ENCODE assay signal across 20 cellular contexts in the genomic region with DNA sequence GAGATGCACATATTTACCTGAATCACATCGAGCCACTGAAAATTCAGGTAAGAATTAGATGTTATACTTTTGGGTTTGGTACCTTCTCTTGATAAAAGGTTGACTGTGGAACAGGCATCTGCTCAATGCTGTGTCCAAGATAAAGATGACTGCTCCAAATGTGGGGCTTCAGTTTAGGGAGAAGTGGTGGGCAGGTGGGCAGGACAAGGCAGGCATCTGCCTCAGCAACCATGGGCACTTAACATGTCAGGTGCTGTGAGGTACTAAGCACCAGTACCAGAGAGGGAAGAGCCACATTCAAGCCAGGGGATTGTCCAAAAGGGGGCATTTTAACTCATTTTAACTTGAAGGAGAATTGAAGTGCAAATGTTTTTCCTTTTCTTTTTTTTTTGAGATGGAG. TPM values are rescaled to one million over a fixed set of nuclear protein-coding genes. Genes with fewer than 3 reads are reported as not detected.
A peak's percentile ranks its signal among the peaks of the same experiment; 100 is the strongest.
DNase-seq lines count a peak whose midpoint lies in the region; ATAC-seq, FAIRE-seq and TF ChIP-seq lines count a peak whose summit lies in the region.
"Had no signal": no experiment of that assay in that cellular context is flagged by ENCODE, and none has a peak within 500 bp of the region (broad histone marks: within the 10 kb centered on the region; RNA-seq: fewer than 3 reads in every experiment).

No MANE protein-coding gene starts in this region.

- H3K4me3 ChIP-seq in endodermal cell (ENCODE audit: low read length), result no peak overlapping the region
- H3K4me3 ChIP-seq: GM23248, Peyer's patch, SJSA1 had no signal

- no peak overlapping the region for H3K4me3 Mint-ChIP-seq in activated T-cell treated with anti-CD3 and anti-CD28 coated beads, Interleukin-2, amount 50 U/mL, for 72 hours
- H3K4me3 Mint-ChIP-seq in activated T-helper 17 cell treated with anti-CD3 and anti-CD28 coated beads, Interleukin-2, amount 50 U/mL, for 72 hours, result no peak overlapping the region
- H3K4me3 Mint-ChIP-seq in endodermal cell, result no peak overlapping the region
- H3K4me3 Mint-ChIP-seq in stimulated activated effector memory CD8-positive, alpha-beta T cell treated with anti-CD3 and anti-CD28 coated beads, Interleukin-12 subunit alpha, Interleukin-12 subunit beta, amount 100 ng/mL, for 72 hours, result no peak overlapping the region

- no peaks in the 10 kb centered on the region for H3K4me1 ChIP-seq in endodermal cell (ENCODE audit: control insufficient read depth, insufficient read depth, low read length)
- H3K4me1 ChIP-seq: Peyer's patch, SJSA1 had no signal

- peak overlapping the region; percentile 24 for H3K27ac Mint-ChIP-seq in activated T-cell treated with anti-CD3 and anti-CD28 coated beads, Interleukin-2, amount 50 U/mL, for 72 hours
- peak overlapping the region; percentile 38 for H3K27ac Mint-ChIP-seq in activated T-helper 17 cell treated with anti-CD3 and anti-CD28 coated beads, Interleukin-2, amount 50 U/mL, for 72 hours
- no peak overlapping the region for H3K27ac Mint-ChIP-seq in endodermal cell
- no peak overlapping the region for H3K27ac Mint-ChIP-seq in stimulated activated effector memory CD8-positive, alpha-beta T cell treated with anti-CD3 and anti-CD28 coated beads, Interleukin-12 subunit alpha, Interleukin-12 subunit beta, amount 100 ng/mL, for 72 hours

- H3K36me3 ChIP-seq in endodermal cell (ENCODE audit: control insufficient read depth, insufficient read depth, low read length), result peaks cover 86% of the 10 kb centered on the region

- TF ChIP-seq POLR2A in GM12891 (IDR thresholded peaks at IDR 0.05; ENCODE audit: low read depth, low read length), result peak; percentile 8; the same call in 1 of the 2 replicates

- 97 to 100% methylated on average over 1 of the region's 1 CpG for WGBS in endodermal cell (ENCODE audit: insufficient coverage in 1 of 2, insufficient read length in 1 of 2), 2 experiments

- H3K36me3 Mint-ChIP-seq in activated T-cell treated with anti-CD3 and anti-CD28 coated beads, Interleukin-2, amount 50 U/mL, for 72 hours (ENCODE audit: insufficient read depth in 2 of 2), result peaks cover 26 to 42% of the 10 kb centered on the region in 2 donors
- H3K36me3 Mint-ChIP-seq in activated T-helper 17 cell treated with anti-CD3 and anti-CD28 coated beads, Interleukin-2, amount 50 U/mL, for 72 hours (ENCODE audit: low read depth), result peaks cover 94% of the 10 kb centered on the region
- H3K36me3 Mint-ChIP-seq in endodermal cell (ENCODE audit: low read depth), result peaks cover 70% of the 10 kb centered on the region
- peaks cover 97% of the 10 kb centered on the region for H3K36me3 Mint-ChIP-seq in stimulated activated effector memory CD8-positive, alpha-beta T cell treated with anti-CD3 and anti-CD28 coated beads, Interleukin-12 subunit alpha, Interleukin-12 subunit beta, amount 100 ng/mL, for 72 hours

- H3K27ac ChIP-seq in endodermal cell (ENCODE audit: low read depth, low read length), result no peak overlapping the region
- H3K27ac ChIP-seq: GM23248, Peyer's patch, SJSA1 had no signal

- H3K9me3 ChIP-seq in endodermal cell (ENCODE audit: control insufficient read depth, low read length), result peaks cover 2% of the 10 kb centered on the region
- H3K9me3 ChIP-seq: Peyer's patch, SJSA1 had no signal

- H3K27me3 ChIP-seq in endodermal cell (ENCODE audit: control insufficient read depth, insufficient read depth, low read length, poor library complexity, severe bottlenecking), result no peaks in the 10 kb centered on the region
- H3K27me3 ChIP-seq: Peyer's patch, SJSA1 had no signal

- H3K9ac ChIP-seq in endodermal cell (ENCODE audit: extremely low read depth, low read length, poor library complexity, severe bottlenecking), result no peak overlapping the region
- H3K9ac ChIP-seq: GM23248 had no signal

- DNase-seq in activated T-cell treated with anti-CD3 and anti-CD28 coated beads, Interleukin-2, amount 50 U/mL, for 72 hours, result no peak
- DNase-seq in activated T-cell treated with anti-CD3 and anti-CD28 coated beads for 4 hours, result no peak
- no peak for DNase-seq in GM12891 (ENCODE audit: insufficient read length, low spot score)
- peak; percentile 13 for DNase-seq in endodermal cell
- no peak for DNase-seq in anterior cingulate cortex (lab: John Stamatoyannopoulos, UW)
- DNase-seq in stimulated activated effector memory CD8-positive, alpha-beta T cell treated with anti-CD3 and anti-CD28 coated beads, Interleukin-12 subunit alpha, Interleukin-12 subunit beta, amount 100 ng/mL, for 72 hours (ENCODE audit: low spot score in 2 of 2), result no peak
- DNase-seq in NCI-H226, result no peak
- DNase-seq: ACHN; C1 segment of cervical spinal cord; DMS79; GM23248; NCI-H1092 treated with DMSO at 0.1 percent for 48 hours; NCI-H510A; NCI-H748 treated with DMSO at 0.1 percent for 48 hours; NK-92 treated with Interleukin-12 subunit alpha and Interleukin-12 subunit beta, amount 100 ng/mL, for 24 hours; Peyer's patch had no signal

- FAIRE-seq in GM12891 (lab: Jason Lieb, UNC), result no peak
- FAIRE-seq: D721Med had no signal

- ATAC-seq in activated T-cell treated with anti-CD3 and anti-CD28 coated beads, Interleukin-2, amount 50 U/mL, for 72 hours (replicated peaks in 1 of 2), result no peak
- no peak for ATAC-seq in activated T-helper 17 cell treated with anti-CD3 and anti-CD28 coated beads, Interleukin-2, amount 50 U/mL, for 72 hours (replicated peaks)
- ATAC-seq in stimulated activated effector memory CD8-positive, alpha-beta T cell treated with anti-CD3 and anti-CD28 coated beads, Interleukin-12 subunit alpha, Interleukin-12 subunit beta, amount 100 ng/mL, for 72 hours, result no peak
- ATAC-seq: HCT116 had no signal

- H3K4me1 Mint-ChIP-seq in activated T-cell treated with anti-CD3 and anti-CD28 coated beads, Interleukin-2, amount 50 U/mL, for 72 hours (ENCODE audit: low read depth), result peaks cover 11% of the 10 kb centered on the region
- H3K4me1 Mint-ChIP-seq in activated T-helper 17 cell treated with anti-CD3 and anti-CD28 coated beads, Interleukin-2, amount 50 U/mL, for 72 hours, result no peaks in the 10 kb centered on the region
- H3K4me1 Mint-ChIP-seq in endodermal cell, result no peaks in the 10 kb centered on the region
- peaks cover 9% of the 10 kb centered on the region for H3K4me1 Mint-ChIP-seq in stimulated activated effector memory CD8-positive, alpha-beta T cell treated with anti-CD3 and anti-CD28 coated beads, Interleukin-12 subunit alpha, Interleukin-12 subunit beta, amount 100 ng/mL, for 72 hours

- H3K27me3 Mint-ChIP-seq in activated T-cell treated with anti-CD3 and anti-CD28 coated beads, Interleukin-2, amount 50 U/mL, for 72 hours (ENCODE audit: low read depth), result no peaks in the 10 kb centered on the region
- H3K27me3 Mint-ChIP-seq in activated T-helper 17 cell treated with anti-CD3 and anti-CD28 coated beads, Interleukin-2, amount 50 U/mL, for 72 hours, result no peaks in the 10 kb centered on the region
- no peaks in the 10 kb centered on the region for H3K27me3 Mint-ChIP-seq in endodermal cell (ENCODE audit: insufficient read depth)

- H3K9me3 Mint-ChIP-seq in activated T-cell treated with anti-CD3 and anti-CD28 coated beads, Interleukin-2, amount 50 U/mL, for 72 hours, result peaks cover 2 to 3% of the 10 kb centered on the region in 2 donors
- H3K9me3 Mint-ChIP-seq in activated T-helper 17 cell treated with anti-CD3 and anti-CD28 coated beads, Interleukin-2, amount 50 U/mL, for 72 hours, result no peaks in the 10 kb centered on the region
- no peaks in the 10 kb centered on the region for H3K9me3 Mint-ChIP-seq in endodermal cell
- H3K9me3 Mint-ChIP-seq in stimulated activated effector memory CD8-positive, alpha-beta T cell treated with anti-CD3 and anti-CD28 coated beads, Interleukin-12 subunit alpha, Interleukin-12 subunit beta, amount 100 ng/mL, for 72 hours, result peaks cover 4% of the 10 kb centered on the region

- TF ChIP-seq CTCF in endodermal cell (conservative IDR thresholded peaks at IDR 0.05), result no peak

TF ChIP-seq in GM12891, 5 proteins besides CTCF, POLR2A, EP300 and RAD21:
- TF ChIP-seq TAF1 (IDR thresholded peaks at IDR 0.05; ENCODE audit: low read depth, low read length), result no peak
- TF ChIP-seq SPI1 (IDR thresholded peaks at IDR 0.05; ENCODE audit: low read depth, low read length), result no peak
- TF ChIP-seq POU2F2 (IDR thresholded peaks at IDR 0.05; ENCODE audit: low read depth, low read length), result no peak
- TF ChIP-seq POLR2AphosphoS5 (IDR thresholded peaks at IDR 0.05; ENCODE audit: low read depth, low read length), result no peak
- TF ChIP-seq PAX5 (IDR thresholded peaks at IDR 0.05; ENCODE audit: insufficient read depth, low read length, severe bottlenecking), result no peak
TF ChIP-seq in GM12891: peak in this region for 0.

RNA-seq across cellular contexts. Expression of a gene that starts 14.0 kb away (rescaled TPM):
- total RNA-seq in activated T-cell treated with anti-CD3 and anti-CD28 coated beads, Interleukin-2, amount 50 U/mL, for 72 hours, result 100 to 1,000 TPM; 163 to 236 TPM
- 210 TPM for polyA plus RNA-seq in GM12891 (2012; ENCODE audit: low read depth, missing spikeins)
- 100 to 1,000 TPM; 268 to 414 TPM for total RNA-seq in activated T-helper 17 cell treated with anti-CD3 and anti-CD28 coated beads, Interleukin-2, amount 50 U/mL, for 72 hours
- total RNA-seq in endodermal cell, result 10 to 100 TPM; 81.9 to 90.0 TPM
- 258 TPM for polyA plus RNA-seq in endodermal cell (2013, experiment 1 of 2)
- 232 TPM for polyA plus RNA-seq in endodermal cell (2013, experiment 2 of 2)

RNA-seq across cellular contexts. Expression of a gene that starts 41.0 kb away (rescaled TPM):
- total RNA-seq in activated T-cell treated with anti-CD3 and anti-CD28 coated beads, Interleukin-2, amount 50 U/mL, for 72 hours, result 10 to 100 TPM; 62.0 to 65.1 TPM
- 27.7 TPM for polyA plus RNA-seq in GM12891 (2012; ENCODE audit: low read depth, missing spikeins)
- 10 to 100 TPM; 61.6 to 89.8 TPM for total RNA-seq in activated T-helper 17 cell treated with anti-CD3 and anti-CD28 coated beads, Interleukin-2, amount 50 U/mL, for 72 hours
- total RNA-seq in endodermal cell, result 10 to 100 TPM; 85.7 to 89.5 TPM
- polyA plus RNA-seq in endodermal cell (2013, experiment 1 of 2), result 47.9 TPM
- polyA plus RNA-seq in endodermal cell (2013, experiment 2 of 2), result 33.7 TPM

Comparison
In these comparisons a context has a peak if more than half of its experiments do, and no peak if none do; other contexts are left out.
1. H3K27ac Mint-ChIP-seq: peak in activated T-cell treated with anti-CD3 and anti-CD28 coated beads, Interleukin-2, amount 50 U/mL, for 72 hours (single experiment) and activated T-helper 17 cell treated with anti-CD3 and anti-CD28 coated beads, Interleukin-2, amount 50 U/mL, for 72 hours (single experiment); none in endodermal cell (single experiment) and stimulated activated effector memory CD8-positive, alpha-beta T cell treated with anti-CD3 and anti-CD28 coated beads, Interleukin-12 subunit alpha, Interleukin-12 subunit beta, amount 100 ng/mL, for 72 hours (single experiment).